Comparison of ENCODE assay signal across 8 cellular contexts in genomic region chr17:42274812-42275526, GRCh38. TPM values are rescaled to one million over a fixed set of nuclear protein-coding genes. Genes with fewer than 3 reads are reported as not detected.
DNase-seq lines count a peak whose midpoint lies in the region; ATAC-seq and TF ChIP-seq lines count a peak whose summit lies in the region.

No MANE protein-coding gene starts in this region.

- TF ChIP-seq CTCF in GM20000 (IDR thresholded peaks at IDR 0.05; ENCODE audit: extremely low read depth, missing control alignments) (no peak), WERI-Rb-1 (IDR thresholded peaks at IDR 0.05; ENCODE audit: low read depth, low read length) (no peak), gastroesophageal sphincter (IDR thresholded peaks at IDR 0.05) (no peak)

- H3K36me3 ChIP-seq in WERI-Rb-1 (no peaks in the 10 kb centered on the region), gastroesophageal sphincter (no peaks in the 10 kb centered on the region)

- ATAC-seq in gastroesophageal sphincter (no peak), HG03460 (IDR thresholded peaks at IDR 0.05; ENCODE audit: unreplicated experiment) (no peak), GM21367 (IDR thresholded peaks at IDR 0.05; ENCODE audit: unreplicated experiment) (no peak), GM18867 (IDR thresholded peaks at IDR 0.05; ENCODE audit: unreplicated experiment) (no peak)

- peaks cover 7 to 64% (median 12%) of the 10 kb centered on the region in 3 donors for H3K4me1 ChIP-seq in gastroesophageal sphincter

- H3K27ac ChIP-seq in WERI-Rb-1 = peak overlapping the region; percentile 67; the same call in 1 of the 2 replicates
- peak overlapping the region in 3 of 4 donors; percentile 90 to 96 (median 92) for H3K27ac ChIP-seq in gastroesophageal sphincter

- WGBS in gastroesophageal sphincter (ENCODE audit: low coverage in 1 of 2), 2 donors = 15 to 24% methylated on average over 10 to 13 of the region's 13 CpGs

- peak overlapping the region; percentile 82 for H3K4me3 ChIP-seq in WERI-Rb-1 (ENCODE audit: low read depth, low read length)
- H3K4me3 ChIP-seq in gastroesophageal sphincter = peak overlapping the region; percentile 69 to 94
- peak overlapping the region; percentile 74 for H3K4me3 ChIP-seq in skeletal muscle cell (ENCODE audit: low read depth, low read length)

- no peak for TF ChIP-seq POLR2A in gastroesophageal sphincter (IDR thresholded peaks at IDR 0.05)

- H3K27me3 ChIP-seq in WERI-Rb-1 (ENCODE audit: insufficient read depth, low read depth, severe bottlenecking) (no peaks in the 10 kb centered on the region), gastroesophageal sphincter (no peaks in the 10 kb centered on the region)

- H3K9me3 ChIP-seq in WERI-Rb-1 (ENCODE audit: severe bottlenecking) (no peaks in the 10 kb centered on the region), gastroesophageal sphincter (no peaks in the 10 kb centered on the region)

- TF ChIP-seq EP300 in gastroesophageal sphincter (IDR thresholded peaks at IDR 0.05) = no peak

- peak; percentile 39 for DNase-seq in GM20000 (ENCODE audit: low spot score)
- DNase-seq in WERI-Rb-1 = no peak
- DNase-seq in skeletal muscle cell (ENCODE audit: low read depth) = no peak
- DNase-seq in activated CD4-positive, alpha-beta T cell treated with anti-CD3 and anti-CD28 coated beads, Interleukin-2, amount 50 U/mL, for 1 hour = no peak

RNA-seq across cellular contexts. Expression of gene STAT5B, which starts 1.2 kb away (rescaled TPM):
- total RNA-seq in gastroesophageal sphincter = 10 to 100 TPM; 73.3 to 98.3 (median 95.6) TPM

RNA-seq across cellular contexts. Expression of gene STAT5A, which starts 13.3 kb away (rescaled TPM):
- total RNA-seq in gastroesophageal sphincter = 10 to 100 TPM; 61.8 to 80.8 (median 71.4) TPM
